Comparison of ENCODE assay signal across 1 cellular context in genomic region chr6:111748247-111748647, GRCh38.
TF ChIP-seq lines count a peak whose summit lies in the region.

No MANE protein-coding gene starts in this region.

TF ChIP-seq in HepG2, 621 proteins besides CTCF, POLR2A, EP300 and RAD21 (continued from another document):
- TF ChIP-seq CSRNP1 (CRISPR knock-in tag; IDR thresholded peaks at IDR 0.05) (no peak), PITX1 (CRISPR knock-in tag; IDR thresholded peaks at IDR 0.05) (no peak), NFE2L1 (CRISPR knock-in tag; IDR thresholded peaks at IDR 0.05; ENCODE audit: borderline replicate concordance) (no peak), ZNF207 (IDR thresholded peaks at IDR 0.05; ENCODE audit: borderline replicate concordance) (no peak), NFAT5 (CRISPR knock-in tag; IDR thresholded peaks at IDR 0.05) (no peak), ZNF558 (CRISPR knock-in tag; IDR thresholded peaks at IDR 0.05; ENCODE audit: borderline replicate concordance) (no peak), SMAD3 (CRISPR knock-in tag; IDR thresholded peaks at IDR 0.05) (no peak), HOXD1 (CRISPR knock-in tag; IDR thresholded peaks at IDR 0.05) (no peak), CBX5 (CRISPR knock-in tag; IDR thresholded peaks at IDR 0.05; ENCODE audit: borderline replicate concordance) (no peak), RARA (CRISPR knock-in tag; IDR thresholded peaks at IDR 0.05) (no peak), ZNF614 (CRISPR knock-in tag; IDR thresholded peaks at IDR 0.05; ENCODE audit: borderline replicate concordance) (no peak), RFX5 (IDR thresholded peaks at IDR 0.05; ENCODE audit: low read depth, low read length) (no peak)
